ENCODE assay signal across 8 cellular contexts in the genomic region with DNA sequence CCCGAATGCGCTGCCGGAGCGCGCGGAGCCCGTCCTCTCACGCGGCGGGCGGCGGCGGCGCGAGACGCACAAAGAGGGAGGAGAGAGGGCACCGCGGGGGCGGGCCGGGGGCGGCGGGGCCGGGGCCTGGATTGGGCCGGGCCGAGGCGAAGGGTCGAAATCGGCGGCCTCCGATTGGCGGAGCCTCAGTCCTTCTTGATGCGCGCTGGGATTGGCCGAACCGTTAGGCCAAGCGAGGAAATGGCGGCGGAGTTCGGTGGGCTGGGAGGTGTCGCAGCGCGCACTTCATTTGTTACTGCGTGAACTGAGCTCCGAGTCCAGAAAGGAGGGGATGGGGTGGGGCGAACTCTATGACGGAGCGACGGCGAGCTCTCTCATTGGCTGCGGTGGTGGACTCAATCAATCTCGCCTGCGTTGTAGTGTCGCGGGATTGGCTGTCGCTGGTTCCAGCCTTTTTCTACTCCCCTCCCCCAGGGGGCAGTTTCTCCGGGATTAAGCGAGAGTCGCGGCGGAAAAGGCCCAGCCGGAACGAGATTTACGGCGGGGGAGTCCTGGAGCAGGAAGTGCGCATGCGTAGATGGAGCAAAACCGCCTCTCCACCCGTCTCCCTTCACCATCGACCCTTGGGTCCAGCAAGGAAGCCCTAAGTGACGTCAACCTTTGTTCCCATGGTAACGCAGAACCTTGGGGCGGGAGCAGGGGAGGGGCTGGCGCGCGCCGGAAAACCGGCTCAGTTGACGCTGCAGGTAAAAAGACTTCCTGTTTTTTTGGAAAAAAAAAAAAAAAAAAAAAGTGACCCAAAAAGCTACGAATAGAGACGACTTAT. TPM values are rescaled to one million over a fixed set of nuclear protein-coding genes. Genes with fewer than 3 reads are reported as not detected.
DNase-seq lines count a peak whose midpoint lies in the region; ATAC-seq and TF ChIP-seq lines count a peak whose summit lies in the region.

Gene SF1, minus strand, starts transcription at position 70 of the 826 bp plus-strand sequence. CDS start 150 bp downstream, outside the sequence.

- no peaks in the 10 kb centered on the region for H3K9me3 Mint-ChIP-seq in activated T-cell treated with anti-CD3 and anti-CD28 coated beads, Interleukin-2, amount 50 U/mL, for 24 hours

- no peaks in the 10 kb centered on the region for H3K27me3 Mint-ChIP-seq in activated T-cell treated with anti-CD3 and anti-CD28 coated beads, Interleukin-2, amount 50 U/mL, for 24 hours

- peak within 1 kb of the TSS; percentile 88 for H3K4me3 Mint-ChIP-seq in activated T-cell treated with anti-CD3 and anti-CD28 coated beads, Interleukin-2, amount 50 U/mL, for 24 hours

- peak within 1 kb of the TSS; percentile 98 for H3K27ac Mint-ChIP-seq in activated T-cell treated with anti-CD3 and anti-CD28 coated beads, Interleukin-2, amount 50 U/mL, for 24 hours

- H3K27me3 ChIP-seq in esophagus (ENCODE audit: control insufficient read depth in 1 of 2, insufficient read depth in 2 of 2, low read length in 2 of 2): no peaks in the 10 kb centered on the region
- H3K27me3 ChIP-seq in mucosa of stomach (ENCODE audit: control insufficient read depth, insufficient read depth, low read length): no peaks in the 10 kb centered on the region

- peaks cover 68% of the 10 kb centered on the region for H3K36me3 Mint-ChIP-seq in activated T-cell treated with anti-CD3 and anti-CD28 coated beads, Interleukin-2, amount 50 U/mL, for 24 hours (ENCODE audit: low read depth)

- DNase-seq in DMS53 (lab: John Stamatoyannopoulos, UW) (peak; percentile 100), KBM-7 (peak; percentile 100)
- DNase-seq in activated T-cell treated with anti-CD3 and anti-CD28 coated beads, Interleukin-2, amount 50 U/mL, for 24 hours: peak; percentile 97
- peak; percentile 96 for DNase-seq in stimulated activated CD8-positive, alpha-beta memory T cell treated with anti-CD3 and anti-CD28 coated beads, Interleukin-7, amount 100 ng/mL, for 1 hour (ENCODE audit: low read depth in 2 of 2)

- H3K36me3 ChIP-seq in esophagus (ENCODE audit: control insufficient read depth in 2 of 2, insufficient read depth in 2 of 2, low read length in 1 of 2): peaks cover 2 to 13% of the 10 kb centered on the region in 2 donors
- peaks cover 9% of the 10 kb centered on the region for H3K36me3 ChIP-seq in mucosa of stomach (ENCODE audit: control insufficient read depth, insufficient read depth, low read length)

- in situ Hi-C loops in KBM-7 (cut with MboI; ENCODE audit: low pct_unique_long_range_greater_than_20kb, low sequenced_read_pairs): no loop called here

- H3K4me3 ChIP-seq in esophagus (ENCODE audit: low read depth in 1 of 2, low read length in 2 of 2) (peak within 1 kb of the TSS; percentile 87 to 94), mucosa of stomach (ENCODE audit: low read length) (peak within 1 kb of the TSS; percentile 69)

- ATAC-seq in GM21717 (IDR thresholded peaks at IDR 0.05; ENCODE audit: unreplicated experiment): peak; percentile 70

- H3K4me1 ChIP-seq in esophagus (ENCODE audit: control insufficient read depth in 2 of 2, insufficient read depth in 2 of 2, low read length in 1 of 2) (no peaks in the 10 kb centered on the region), mucosa of stomach (ENCODE audit: control insufficient read depth, insufficient read depth, low read length) (peaks cover 10% of the 10 kb centered on the region)

- WGBS in esophagus, 2 donors: 0 to 1% methylated on average over 77 to 80 of the region's 80 CpGs

- no peaks in the 10 kb centered on the region for H3K9me3 ChIP-seq in esophagus (ENCODE audit: control insufficient read depth in 2 of 2, insufficient read depth in 1 of 2, low read depth in 1 of 2, low read length in 1 of 2)
- H3K9me3 ChIP-seq in mucosa of stomach (ENCODE audit: control insufficient read depth, low read length): no peaks in the 10 kb centered on the region

- H3K27ac ChIP-seq in esophagus (ENCODE audit: low read depth in 2 of 2, low read length in 1 of 2): peak within 1 kb of the TSS; percentile 97 to 100

- H3K9ac ChIP-seq in mucosa of stomach (ENCODE audit: low read length): peak within 1 kb of the TSS; percentile 87

- H3K4me1 Mint-ChIP-seq in activated T-cell treated with anti-CD3 and anti-CD28 coated beads, Interleukin-2, amount 50 U/mL, for 24 hours (ENCODE audit: low read depth): peaks cover 54% of the 10 kb centered on the region

TF ChIP-seq in PFSK-1, 5 proteins besides CTCF, POLR2A, EP300 and RAD21:
- peak; percentile 78 for TF ChIP-seq POLR2AphosphoS5 (IDR thresholded peaks at IDR 0.05; ENCODE audit: low read depth, low read length)
- peak; percentile 57; the same call in 1 of the 2 replicates for TF ChIP-seq SIN3A (IDR thresholded peaks at IDR 0.05; ENCODE audit: borderline replicate concordance, insufficient read depth, low read length)
- TF ChIP-seq TAF1 (IDR thresholded peaks at IDR 0.05; ENCODE audit: borderline replicate concordance, insufficient read depth, low read length): peak; percentile 94
- TF ChIP-seq, protein P1, sequence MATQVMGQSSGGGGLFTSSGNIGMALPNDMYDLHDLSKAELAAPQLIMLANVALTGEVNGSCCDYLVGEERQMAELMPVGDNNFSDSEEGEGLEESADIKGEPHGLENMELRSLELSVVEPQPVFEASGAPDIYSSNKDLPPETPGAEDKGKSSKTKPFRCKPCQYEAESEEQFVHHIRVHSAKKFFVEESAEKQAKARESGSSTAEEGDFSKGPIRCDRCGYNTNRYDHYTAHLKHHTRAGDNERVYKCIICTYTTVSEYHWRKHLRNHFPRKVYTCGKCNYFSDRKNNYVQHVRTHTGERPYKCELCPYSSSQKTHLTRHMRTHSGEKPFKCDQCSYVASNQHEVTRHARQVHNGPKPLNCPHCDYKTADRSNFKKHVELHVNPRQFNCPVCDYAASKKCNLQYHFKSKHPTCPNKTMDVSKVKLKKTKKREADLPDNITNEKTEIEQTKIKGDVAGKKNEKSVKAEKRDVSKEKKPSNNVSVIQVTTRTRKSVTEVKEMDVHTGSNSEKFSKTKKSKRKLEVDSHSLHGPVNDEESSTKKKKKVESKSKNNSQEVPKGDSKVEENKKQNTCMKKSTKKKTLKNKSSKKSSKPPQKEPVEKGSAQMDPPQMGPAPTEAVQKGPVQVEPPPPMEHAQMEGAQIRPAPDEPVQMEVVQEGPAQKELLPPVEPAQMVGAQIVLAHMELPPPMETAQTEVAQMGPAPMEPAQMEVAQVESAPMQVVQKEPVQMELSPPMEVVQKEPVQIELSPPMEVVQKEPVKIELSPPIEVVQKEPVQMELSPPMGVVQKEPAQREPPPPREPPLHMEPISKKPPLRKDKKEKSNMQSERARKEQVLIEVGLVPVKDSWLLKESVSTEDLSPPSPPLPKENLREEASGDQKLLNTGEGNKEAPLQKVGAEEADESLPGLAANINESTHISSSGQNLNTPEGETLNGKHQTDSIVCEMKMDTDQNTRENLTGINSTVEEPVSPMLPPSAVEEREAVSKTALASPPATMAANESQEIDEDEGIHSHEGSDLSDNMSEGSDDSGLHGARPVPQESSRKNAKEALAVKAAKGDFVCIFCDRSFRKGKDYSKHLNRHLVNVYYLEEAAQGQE (IDR thresholded peaks at IDR 0.05; ENCODE audit: insufficient read depth in 1 of 2, low read depth in 2 of 2, low read length in 2 of 2): no peak
- TF ChIP-seq FOXP2 (optimal IDR thresholded peaks at IDR 0.05; ENCODE audit: borderline replicate concordance, extremely low read depth, extremely low read length, insufficient read depth): peak; percentile 65

RNA-seq across cellular contexts. Expression of gene SF1, which starts in this region (rescaled TPM):
- 262 TPM for polyA plus RNA-seq in PFSK-1 (2012; ENCODE audit: insufficient read length, low read depth)
- polyA plus RNA-seq in esophagus: 10 to 100 TPM; 79.0 to 88.0 TPM

Comparison
In these comparisons a context has a peak if more than half of its experiments do, and no peak if none do; other contexts are left out.
1. Peak in every context shown above with its lines: DNase-seq, ATAC-seq, H3K4me3 ChIP-seq and H3K27ac ChIP-seq.